Comparison of ENCODE assay signal across 1 cellular context in genomic region chr21:37412603-37413360, GRCh38.
TF ChIP-seq lines count a peak whose summit lies in the region.

No MANE protein-coding gene starts in this region.

TF ChIP-seq in K562, 482 proteins besides CTCF, POLR2A, EP300 and RAD21:
- TF ChIP-seq, protein P1, sequence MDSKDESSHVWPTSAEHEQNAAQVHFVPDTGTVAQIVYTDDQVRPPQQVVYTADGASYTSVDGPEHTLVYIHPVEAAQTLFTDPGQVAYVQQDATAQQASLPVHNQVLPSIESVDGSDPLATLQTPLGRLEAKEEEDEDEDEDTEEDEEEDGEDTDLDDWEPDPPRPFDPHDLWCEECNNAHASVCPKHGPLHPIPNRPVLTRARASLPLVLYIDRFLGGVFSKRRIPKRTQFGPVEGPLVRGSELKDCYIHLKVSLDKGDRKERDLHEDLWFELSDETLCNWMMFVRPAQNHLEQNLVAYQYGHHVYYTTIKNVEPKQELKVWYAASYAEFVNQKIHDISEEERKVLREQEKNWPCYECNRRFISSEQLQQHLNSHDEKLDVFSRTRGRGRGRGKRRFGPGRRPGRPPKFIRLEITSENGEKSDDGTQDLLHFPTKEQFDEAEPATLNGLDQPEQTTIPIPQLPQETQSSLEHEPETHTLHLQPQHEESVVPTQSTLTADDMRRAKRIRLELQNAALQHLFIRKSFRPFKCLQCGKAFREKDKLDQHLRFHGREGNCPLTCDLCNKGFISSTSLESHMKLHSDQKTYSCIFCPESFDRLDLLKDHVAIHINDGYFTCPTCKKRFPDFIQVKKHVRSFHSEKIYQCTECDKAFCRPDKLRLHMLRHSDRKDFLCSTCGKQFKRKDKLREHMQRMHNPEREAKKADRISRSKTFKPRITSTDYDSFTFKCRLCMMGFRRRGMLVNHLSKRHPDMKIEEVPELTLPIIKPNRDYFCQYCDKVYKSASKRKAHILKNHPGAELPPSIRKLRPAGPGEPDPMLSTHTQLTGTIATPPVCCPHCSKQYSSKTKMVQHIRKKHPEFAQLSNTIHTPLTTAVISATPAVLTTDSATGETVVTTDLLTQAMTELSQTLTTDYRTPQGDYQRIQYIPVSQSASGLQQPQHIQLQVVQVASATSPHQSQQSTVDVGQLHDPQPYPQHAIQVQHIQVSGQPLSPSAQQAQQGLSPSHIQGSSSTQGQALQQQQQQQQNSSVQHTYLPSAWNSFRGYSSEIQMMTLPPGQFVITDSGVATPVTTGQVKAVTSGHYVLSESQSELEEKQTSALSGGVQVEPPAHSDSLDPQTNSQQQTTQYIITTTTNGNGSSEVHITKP (IDR thresholded peaks at IDR 0.05; ENCODE audit: partially characterized antibody): peak; percentile 21
- TF ChIP-seq ZNF778 (CRISPR knock-in tag; IDR thresholded peaks at IDR 0.05) (no peak), HMBOX1 (IDR thresholded peaks at IDR 0.05) (0 out of 2 replicates have a peak, but pooled peaks have one; percentile 29), EHMT2 (IDR thresholded peaks at IDR 0.05) (peak; percentile 26; the same call in 1 of the 2 replicates), CEBPB (tag; IDR thresholded peaks at IDR 0.05) (peak; percentile 38; the same call in 1 of the 2 replicates)
